ENCODE assay signal across 9 cellular contexts in genomic region chr11:116948375-116948774, GRCh38.
DNase-seq lines count a peak whose midpoint lies in the region; ATAC-seq and TF ChIP-seq lines count a peak whose summit lies in the region.
"Had no signal": no experiment of that assay in that cellular context is flagged by ENCODE, and none has a peak within 500 bp of the region (broad histone marks: within the 10 kb centered on the region; RNA-seq: fewer than 3 reads in every experiment).

No MANE protein-coding gene starts in this region.

- H3K4me1 Mint-ChIP-seq in activated CD8-positive, alpha-beta T cell treated with anti-CD3 and anti-CD28 coated beads for 36 hours (ENCODE audit: low read depth): peaks cover 32% of the 10 kb centered on the region
- peaks cover 19% of the 10 kb centered on the region for H3K4me1 Mint-ChIP-seq in memory B cell

- no peaks in the 10 kb centered on the region for H3K27me3 Mint-ChIP-seq in activated CD8-positive, alpha-beta T cell treated with anti-CD3 and anti-CD28 coated beads for 36 hours
- H3K27me3 Mint-ChIP-seq in memory B cell: no peaks in the 10 kb centered on the region

- DNase-seq in GF-D8 (lab: John Stamatoyannopoulos, UW) (peak; percentile 57), HT-29 (ENCODE audit: low spot score) (peak; percentile 52), memory B cell (ENCODE audit: low spot score in 2 of 2) (no peak), NCI-H2081 (lab: John Stamatoyannopoulos, UW) (no peak), GM13977 (ENCODE audit: low spot score) (no peak)
- DNase-seq in activated CD8-positive, alpha-beta T cell treated with anti-CD3 and anti-CD28 coated beads for 36 hours: peak; percentile 57
- DNase-seq: nucleus accumbens had no signal

- no peaks in the 10 kb centered on the region for H3K9me3 Mint-ChIP-seq in activated CD8-positive, alpha-beta T cell treated with anti-CD3 and anti-CD28 coated beads for 36 hours
- peaks cover 2% of the 10 kb centered on the region for H3K9me3 Mint-ChIP-seq in memory B cell

- POLR2A ChIA-PET in activated CD8-positive, alpha-beta T cell treated with anti-CD3 and anti-CD28 coated beads for 36 hours (lab: Charles Lee): interaction anchor here (0.6 to 1.2 kb wide), 5 partner anchors 12 to 125 kb away, joined by 3 to 4 read pairs (median 3); no protein-coding TSS in a partner anchor

- peaks cover 29% of the 10 kb centered on the region for H3K36me3 Mint-ChIP-seq in activated CD8-positive, alpha-beta T cell treated with anti-CD3 and anti-CD28 coated beads for 36 hours (ENCODE audit: low read depth)
- H3K36me3 Mint-ChIP-seq in memory B cell: peaks cover 33% of the 10 kb centered on the region

- H3K27ac Mint-ChIP-seq in activated CD8-positive, alpha-beta T cell treated with anti-CD3 and anti-CD28 coated beads for 36 hours: peak overlapping the region; percentile 1
- H3K27ac Mint-ChIP-seq in memory B cell: peak overlapping the region; percentile 7

- no peak for TF ChIP-seq CTCF in activated CD8-positive, alpha-beta T cell treated with anti-CD3 and anti-CD28 coated beads for 36 hours (IDR thresholded peaks at IDR 0.05)
- TF ChIP-seq CTCF in GM13977 (IDR thresholded peaks at IDR 0.05; ENCODE audit: extremely low read depth, insufficient read depth, missing control alignments): no peak

- CTCF ChIA-PET in activated CD8-positive, alpha-beta T cell treated with anti-CD3 and anti-CD28 coated beads for 36 hours (lab: Charles Lee): interaction anchor here (1.6 to 2.0 kb wide), 2 partner anchors 10 to 68 kb away, joined by 4 to 9 read pairs; no protein-coding TSS in a partner anchor

- intact Hi-C loops in activated CD8-positive, alpha-beta T cell treated with anti-CD3 and anti-CD28 coated beads for 36 hours (cut with micrococcal nuclease): no loop called here

- H3K4me3 Mint-ChIP-seq in activated CD8-positive, alpha-beta T cell treated with anti-CD3 and anti-CD28 coated beads for 36 hours: no peak overlapping the region
- peak overlapping the region; percentile 8 for H3K4me3 Mint-ChIP-seq in memory B cell

- in situ Hi-C loops in GM13977 (cut with MboI; ENCODE audit: low pct_unique_long_range_greater_than_20kb, low sequenced_read_pairs, unreplicated experiment): no loop called here

- peak; percentile 87 for ATAC-seq in activated CD8-positive, alpha-beta T cell treated with anti-CD3 and anti-CD28 coated beads for 36 hours
- ATAC-seq in memory B cell (ENCODE audit: low read depth) (peak; percentile 22), GM19324 (IDR thresholded peaks at IDR 0.05; ENCODE audit: low FRiP score, unreplicated experiment) (no peak), HG02623 (IDR thresholded peaks at IDR 0.05; ENCODE audit: unreplicated experiment) (no peak)

Comparison
In these comparisons a context has a peak if more than half of its experiments do, and no peak if none do; other contexts are left out.
1. DNase-seq: peak in GF-D8 (single experiment), HT-29 (single experiment) and activated CD8-positive, alpha-beta T cell treated with anti-CD3 and anti-CD28 coated beads for 36 hours (single experiment); none in memory B cell (0 of 2), NCI-H2081 (0 of 2) and GM13977 (single experiment).
2. ATAC-seq: peak in activated CD8-positive, alpha-beta T cell treated with anti-CD3 and anti-CD28 coated beads for 36 hours (single experiment) and memory B cell (single experiment); none in GM19324 (single experiment) and HG02623 (single experiment).